ENCODE assay signal across 8 cellular contexts in the genomic region with DNA sequence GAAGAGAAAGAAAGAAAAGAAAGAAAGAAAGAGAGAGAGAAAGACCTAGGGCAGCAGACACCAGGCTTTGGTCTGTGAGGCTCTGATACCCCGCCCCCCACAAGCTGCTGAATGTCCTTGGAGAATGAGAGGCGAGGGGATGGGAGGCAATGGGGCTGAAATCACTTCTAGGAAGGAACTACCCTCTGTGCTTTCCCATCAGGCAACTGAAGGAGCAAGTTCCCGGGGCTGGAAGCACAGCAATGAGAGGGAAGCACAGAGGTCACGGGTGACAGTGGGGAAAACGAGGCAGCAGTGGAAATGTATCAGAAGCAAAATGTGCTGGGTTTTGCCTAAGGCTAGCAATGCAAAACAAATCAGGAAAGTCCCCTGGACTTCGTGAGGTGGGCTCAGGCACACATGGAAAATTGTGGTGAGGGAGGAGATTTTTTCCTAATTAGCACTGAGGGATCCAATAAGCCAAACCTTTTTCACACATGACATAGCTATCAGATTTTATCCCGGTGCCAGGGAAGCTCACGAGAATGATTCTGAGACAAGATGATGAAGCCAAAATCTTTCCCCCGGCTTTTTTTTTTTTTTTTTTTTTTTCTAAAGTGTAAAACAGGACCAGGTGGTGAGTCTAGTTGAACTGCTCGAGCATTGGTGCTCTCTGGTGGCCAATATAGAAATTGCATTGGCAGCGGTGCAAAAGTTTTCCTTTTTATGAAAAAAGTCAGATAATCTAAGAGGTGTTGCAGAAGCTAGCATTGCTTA. TPM values are rescaled to one million over a fixed set of nuclear protein-coding genes. Genes with fewer than 3 reads are reported as not detected.
DNase-seq lines count a peak whose midpoint lies in the region; ATAC-seq, FAIRE-seq and TF ChIP-seq lines count a peak whose summit lies in the region.

No MANE protein-coding gene starts in this region.

- 19% methylated on average over 10 of the region's 11 CpGs for WGBS in HUES64
- 14 to 17% methylated on average over 11 of the region's 11 CpGs for WGBS in tibial nerve, 2 donors

- peaks cover 4% of the 10 kb centered on the region for H3K9me3 Mint-ChIP-seq in osteocyte (ENCODE audit: unreplicated experiment)

- no peaks in the 10 kb centered on the region for H3K36me3 ChIP-seq in HUES64 (ENCODE audit: insufficient read depth, low read length)
- no peaks in the 10 kb centered on the region for H3K36me3 ChIP-seq in tibial nerve

- peaks cover 1% of the 10 kb centered on the region; the same call in 1 of the 2 replicates for H3K9me3 ChIP-seq in HUES64 (ENCODE audit: insufficient read depth, low read depth, low read length)
- peaks cover 0 to 10% (median 0%) of the 10 kb centered on the region in 4 donors for H3K9me3 ChIP-seq in tibial nerve

- peak overlapping the region; percentile 39 for H3K27ac Mint-ChIP-seq in osteocyte (ENCODE audit: unreplicated experiment)

- peaks cover 12% of the 10 kb centered on the region for H3K27me3 Mint-ChIP-seq in osteocyte (ENCODE audit: unreplicated experiment)

- no peak for TF ChIP-seq POLR2A in tibial nerve (IDR thresholded peaks at IDR 0.05)

- H3K4me1 Mint-ChIP-seq in osteocyte (ENCODE audit: unreplicated experiment) = peaks cover 12% of the 10 kb centered on the region

- H3K27ac ChIP-seq in HUES64 (ENCODE audit: low read depth, low read length) (no peak overlapping the region), tibial nerve (no peak overlapping the region)

- DNase-seq in D341Med (ENCODE audit: low spot score) (peak; percentile 71), RPMI8226 (peak; percentile 78), frontal cortex (ENCODE audit: low spot score in 2 of 2) (peak; percentile 28 to 60), osteocyte (ENCODE audit: extremely low spot score, unreplicated experiment) (no peak), tibial nerve (ENCODE audit: low spot score in 2 of 2) (peak in 1 of 2 donors; percentile 85)
- DNase-seq in activated effector memory CD4-positive, alpha-beta T cell treated with anti-CD3 and anti-CD28 coated beads, Interleukin-2, amount 50 U/mL, for 16 hours = peak; percentile 86

- peak overlapping the region; percentile 7 for H3K4me3 Mint-ChIP-seq in osteocyte (ENCODE audit: unreplicated experiment)

- H3K4me1 ChIP-seq in HUES64 (ENCODE audit: insufficient read depth, low read length) (peaks cover 5% of the 10 kb centered on the region), tibial nerve (peaks cover 0 to 6% (median 2%) of the 10 kb centered on the region in 4 donors)

- TF ChIP-seq EP300 in tibial nerve (IDR thresholded peaks at IDR 0.05) = no peak

- TF ChIP-seq CTCF in osteocyte (IDR thresholded peaks at IDR 0.05) = peak; percentile 84
- TF ChIP-seq CTCF in tibial nerve (IDR thresholded peaks at IDR 0.05) = peak; percentile 72 to 89 (median 85)

- peak overlapping the region; percentile 38 for H3K4me3 ChIP-seq in HUES64 (ENCODE audit: low read length)
- no peak overlapping the region for H3K4me3 ChIP-seq in tibial nerve

- no peak for FAIRE-seq in frontal cortex (lab: Jason Lieb, UNC)

- no peaks in the 10 kb centered on the region for H3K36me3 Mint-ChIP-seq in osteocyte (ENCODE audit: unreplicated experiment)

- H3K9ac ChIP-seq in HUES64 (ENCODE audit: low read depth, low read length) = peak overlapping the region; percentile 49; the same call in 1 of the 2 replicates

- no peak for ATAC-seq in GM18520 (IDR thresholded peaks at IDR 0.05; ENCODE audit: unreplicated experiment)

- H3K27me3 ChIP-seq in HUES64 (ENCODE audit: insufficient read depth, low read length) (no peaks in the 10 kb centered on the region), tibial nerve (no peaks in the 10 kb centered on the region)

RNA-seq across cellular contexts. Expression of gene ARFGEF2, which starts 16.8 kb away (rescaled TPM):
- 10.2 TPM for polyA plus RNA-seq in HUES64 (2013, experiment 1 of 2)
- polyA plus RNA-seq in HUES64 (2013, experiment 2 of 2) = 10.5 TPM
- total RNA-seq in frontal cortex (26.9 TPM), osteocyte (32.5 and 35.8 TPM in 2 replicates), tibial nerve (10 to 100 TPM; 27.6 to 33.5 (median 30.1) TPM)
